ENCODE assay signal across 15 cellular contexts in the genomic region with DNA sequence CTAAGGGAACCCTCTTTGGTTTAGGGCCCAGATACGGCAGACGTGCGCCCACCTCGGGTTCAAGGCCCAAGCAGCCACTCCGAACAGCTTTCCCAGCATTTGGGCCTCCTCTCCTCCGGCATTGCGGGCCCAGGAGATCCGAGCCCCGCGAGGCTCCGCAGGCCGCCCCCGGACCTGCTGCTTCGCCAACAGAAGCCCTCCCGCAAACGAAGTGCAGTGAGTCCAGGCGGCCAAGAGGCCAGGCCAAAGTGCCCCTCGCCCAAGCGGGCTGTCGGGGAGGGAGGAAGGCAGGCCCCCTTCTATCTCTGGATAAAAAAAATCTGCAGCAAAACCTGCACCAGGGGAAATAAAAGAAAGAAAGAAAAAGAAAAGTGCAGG. TPM values are rescaled to one million over a fixed set of nuclear protein-coding genes. Genes with fewer than 3 reads are reported as not detected.
A peak's percentile ranks its signal among the peaks of the same experiment; 100 is the strongest.
DNase-seq lines count a peak whose midpoint lies in the region; ATAC-seq, FAIRE-seq and TF ChIP-seq lines count a peak whose summit lies in the region.
"Had no signal": no experiment of that assay in that cellular context is flagged by ENCODE, and none has a peak within 500 bp of the region (broad histone marks: within the 10 kb centered on the region; RNA-seq: fewer than 3 reads in every experiment).

No MANE protein-coding gene starts in this region.

- H3K27me3 Mint-ChIP-seq in neural crest cell (ENCODE audit: low read depth): peaks cover 99% of the 10 kb centered on the region
- peaks cover 86% of the 10 kb centered on the region for H3K27me3 Mint-ChIP-seq in activated CD8-positive, alpha-beta T cell treated with anti-CD3 and anti-CD28 coated beads for 36 hours

- peak overlapping the region; percentile 25; the same call in 1 of the 2 replicates for H3K18ac ChIP-seq in H1 (ENCODE audit: extremely low read depth, low read length)

- no peak overlapping the region for H4K91ac ChIP-seq in H1 (replicated peaks; ENCODE audit: insufficient read length, low read length)

- H2BK15ac ChIP-seq in H1 (ENCODE audit: low read length): no peak overlapping the region

- POLR2A ChIA-PET in H1 (lab: Charles Lee; ENCODE audit: partially characterized antibody): interaction anchor here (2.1 kb wide), 1 partner anchor 17 kb away, joined by 7 read pairs; no protein-coding TSS in a partner anchor
- POLR2A ChIA-PET in activated CD8-positive, alpha-beta T cell treated with anti-CD3 and anti-CD28 coated beads for 36 hours (lab: Charles Lee): no interaction called here

- H2BK20ac ChIP-seq in H1 (ENCODE audit: low read length): peak overlapping the region; percentile 90; the same call in 1 of the 2 replicates

- H3K79me2 ChIP-seq in H1 (ENCODE audit: control insufficient read depth in 1 of 2, insufficient read depth in 2 of 2, low read length in 2 of 2): no peaks in the 10 kb centered on the region

- TF ChIP-seq CTCF in left ventricle myocardium inferior (IDR thresholded peaks at IDR 0.05; ENCODE audit: borderline replicate concordance) (no peak), H1 (IDR thresholded peaks at IDR 0.05; ENCODE audit: control extremely low read depth in 1 of 3, insufficient read depth in 1 of 3, low read depth in 1 of 3, low read length in 3 of 3) (no peak), neural crest cell (conservative IDR thresholded peaks at IDR 0.05) (no peak)
- no peak for TF ChIP-seq CTCF in activated CD8-positive, alpha-beta T cell treated with anti-CD3 and anti-CD28 coated beads for 36 hours (IDR thresholded peaks at IDR 0.05)

- no peaks in the 10 kb centered on the region for H3K79me1 ChIP-seq in H1 (ENCODE audit: low read depth, low read length)

- intact Hi-C loops in left ventricle myocardium inferior (cut with micrococcal nuclease): no loop called here
- intact Hi-C loops in right cardiac atrium (cut with DNase I): no loop called here
- intact Hi-C loops in activated CD8-positive, alpha-beta T cell treated with anti-CD3 and anti-CD28 coated beads for 36 hours (cut with micrococcal nuclease): no loop called here

- H4K8ac ChIP-seq in H1 (ENCODE audit: extremely low read depth, insufficient read depth, low read length): peak overlapping the region; percentile 78; the same call in 1 of the 2 replicates

- no peak overlapping the region for H3K9ac ChIP-seq in H1 (replicated peaks in 1 of 4; ENCODE audit: extremely low read depth in 1 of 4, low read depth in 3 of 4, low read length in 3 of 4)

- H3K4me1 Mint-ChIP-seq in neural crest cell: peaks cover 20% of the 10 kb centered on the region
- peaks cover 11% of the 10 kb centered on the region for H3K4me1 Mint-ChIP-seq in activated CD8-positive, alpha-beta T cell treated with anti-CD3 and anti-CD28 coated beads for 36 hours (ENCODE audit: low read depth)

- H3K9me3 ChIP-seq in left ventricle myocardium inferior (replicated peaks) (no peaks in the 10 kb centered on the region), right cardiac atrium (ENCODE audit: control insufficient read depth, low read length) (no peaks in the 10 kb centered on the region), H1 (ENCODE audit: insufficient read depth in 2 of 2, low read depth in 1 of 2, low read length in 1 of 2) (no peaks in the 10 kb centered on the region; a peak in 1 of 4 replicates)

- H2BK120ac ChIP-seq in H1 (replicated peaks; ENCODE audit: low read depth, low read length): no peak overlapping the region

- H2BK12ac ChIP-seq in H1 (ENCODE audit: low read depth, low read length): 0 out of 2 replicates have a peak overlapping the region, but pooled peaks have one; percentile 17

- H3K27ac ChIP-seq in left ventricle myocardium inferior (replicated peaks) (no peak overlapping the region), right cardiac atrium (ENCODE audit: low read length) (no peak overlapping the region), H1 (ENCODE audit: low read depth, low read length) (no peak overlapping the region)

- H3K36me3 ChIP-seq in left ventricle myocardium inferior (no peaks in the 10 kb centered on the region), H1 (ENCODE audit: control insufficient read depth in 2 of 4, insufficient read depth in 4 of 4, low read length in 3 of 4) (peaks cover 0 to 10% (median 0%) of the 10 kb centered on the region in 4 experiments; a peak in 1 of 8 replicates)

- H3K4me3 ChIP-seq in left ventricle myocardium inferior (peak overlapping the region; percentile 60), right cardiac atrium (ENCODE audit: low read length) (no peak overlapping the region), H1 (ENCODE audit: extremely low read depth in 1 of 4, insufficient read depth in 2 of 4, low read depth in 3 of 4, low read length in 4 of 4) (peak overlapping the region in 1 of 4 experiments; percentile 45; a peak in 1 of 8 replicates)

- H3K4me3 Mint-ChIP-seq in neural crest cell: peak overlapping the region; percentile 70
- H3K4me3 Mint-ChIP-seq in activated CD8-positive, alpha-beta T cell treated with anti-CD3 and anti-CD28 coated beads for 36 hours: no peak overlapping the region

- H4K20me1 ChIP-seq in H1 (replicated peaks in 1 of 2; ENCODE audit: control insufficient read depth in 1 of 2, insufficient read depth in 2 of 2, low read length in 2 of 2): peaks cover 22 to 23% of the 10 kb centered on the region in 2 experiments

- H3K23ac ChIP-seq in H1 (ENCODE audit: insufficient read length): no peak overlapping the region

- ATAC-seq in right cardiac atrium: no peak
- no peak for ATAC-seq in activated CD8-positive, alpha-beta T cell treated with anti-CD3 and anti-CD28 coated beads for 36 hours

- no peak for TF ChIP-seq EP300 in H1 (IDR thresholded peaks at IDR 0.05; ENCODE audit: borderline replicate concordance in 1 of 2, low read depth in 2 of 2, low read length in 2 of 2)

- no peak overlapping the region; a peak in 1 of 4 replicates for H3K4me2 ChIP-seq in H1 (ENCODE audit: insufficient read depth in 1 of 2, low read depth in 2 of 2, low read length in 2 of 2)

- no peak overlapping the region for H3K14ac ChIP-seq in H1 (ENCODE audit: insufficient read length)

- peaks cover 4% of the 10 kb centered on the region for H3K36me3 Mint-ChIP-seq in neural crest cell (ENCODE audit: low read depth)
- no peaks in the 10 kb centered on the region for H3K36me3 Mint-ChIP-seq in activated CD8-positive, alpha-beta T cell treated with anti-CD3 and anti-CD28 coated beads for 36 hours (ENCODE audit: low read depth)

- CTCF ChIA-PET in H1 (lab: Charles Lee; ENCODE audit: partially characterized antibody): interaction anchor here (0.9 to 8.6 kb wide), 2 partner anchors 14 to 16 kb away, joined by 3 to 84 read pairs; no protein-coding TSS in a partner anchor
- CTCF ChIA-PET in activated CD8-positive, alpha-beta T cell treated with anti-CD3 and anti-CD28 coated beads for 36 hours (lab: Charles Lee): no interaction called here

- H3K4ac ChIP-seq in H1 (replicated peaks; ENCODE audit: insufficient read length, low read depth, low read length): no peak overlapping the region

- H2AFZ ChIP-seq in H1 (ENCODE audit: low read length): no peak overlapping the region

- H2AK5ac ChIP-seq in H1 (ENCODE audit: low read depth, low read length): no peak overlapping the region

- DNase-seq in left ventricle myocardium inferior (no peak), right cardiac atrium (no peak), H1 (ENCODE audit: low read depth in 1 of 2, low spot score in 2 of 2) (no peak), neural crest cell (ENCODE audit: low read depth, low spot score) (no peak), DMS153 (lab: John Stamatoyannopoulos, UW) (no peak), KG1 (lab: John Stamatoyannopoulos, UW) (no peak), NK-92 (lab: John Stamatoyannopoulos, UW; ENCODE audit: unreplicated experiment) (no peak)
- DNase-seq in activated CD8-positive, alpha-beta T cell treated with anti-CD3 and anti-CD28 coated beads for 36 hours: no peak
- DNase-seq: AML-193; DMS53; NCI-H2171; stimulated activated CD4-positive, alpha-beta T cell treated with anti-CD3 and anti-CD28 coated beads, Interleukin-4, amount 100 ng/mL, for 24 hours had no signal

- no peak overlapping the region for H3K27ac Mint-ChIP-seq in neural crest cell (ENCODE audit: unreplicated experiment)
- no peak overlapping the region for H3K27ac Mint-ChIP-seq in activated CD8-positive, alpha-beta T cell treated with anti-CD3 and anti-CD28 coated beads for 36 hours
- H3K27ac Mint-ChIP-seq: activated naive CD8-positive, alpha-beta T cell treated with anti-CD3 and anti-CD28 coated beads, Interleukin-2, amount 10 ng/mL, durations not matched to agents 7 days and 5 days had no signal

- H3K4me1 ChIP-seq in left ventricle myocardium inferior (peaks cover 36% of the 10 kb centered on the region), right cardiac atrium (ENCODE audit: control insufficient read depth, insufficient read depth, low read length) (peaks cover 4% of the 10 kb centered on the region), H1 (replicated peaks in 1 of 4; ENCODE audit: control insufficient read depth in 3 of 4, insufficient read depth in 4 of 4, low read length in 3 of 4) (peaks cover 8 to 41% (median 30%) of the 10 kb centered on the region in 4 experiments)

- 24% methylated on average over 20 of the region's 20 CpGs for WGBS in right cardiac atrium
- WGBS in H1 (ENCODE audit: extremely low coverage in 1 of 2, insufficient coverage in 1 of 2, insufficient read length in 1 of 2, insufficient replicate concordance in 2 of 2, low coverage in 1 of 2, low lambda C conversion rate in 2 of 2, missing lambda C conversion rate in 1 of 2), 2 experiments: 6% methylated on average over 20 of the region's 20 CpGs; no CpG with 5 or more reads in 1 of the 2 experiments

- TF ChIP-seq RAD21 in H1 (IDR thresholded peaks at IDR 0.05 in 1 of 2, conservative IDR thresholded peaks at IDR 0.05 in 1 of 2; ENCODE audit: low read depth in 2 of 2, low read length in 2 of 2): no peak

- no peak overlapping the region for H3K56ac ChIP-seq in H1 (replicated peaks; ENCODE audit: insufficient read length, low read depth, low read length)

- no peaks in the 10 kb centered on the region for H3K9me3 Mint-ChIP-seq in neural crest cell
- H3K9me3 Mint-ChIP-seq in activated CD8-positive, alpha-beta T cell treated with anti-CD3 and anti-CD28 coated beads for 36 hours: no peaks in the 10 kb centered on the region
- H3K9me3 Mint-ChIP-seq: activated naive CD8-positive, alpha-beta T cell treated with anti-CD3 and anti-CD28 coated beads, Interleukin-2, amount 10 ng/mL, durations not matched to agents 7 days and 5 days had no signal

- H4K5ac ChIP-seq in H1 (ENCODE audit: insufficient read length, low read depth, low read length): no peak overlapping the region

- H2BK5ac ChIP-seq in H1 (ENCODE audit: low read depth, low read length): no peak overlapping the region

- peaks cover 100% of the 10 kb centered on the region for H3K27me3 ChIP-seq in left ventricle myocardium inferior (ENCODE audit: low read depth)
- no peaks in the 10 kb centered on the region for H3K27me3 ChIP-seq in right cardiac atrium (ENCODE audit: control insufficient read depth, insufficient read depth)
- peaks cover 98 to 100% (median 100%) of the 10 kb centered on the region in 4 experiments for H3K27me3 ChIP-seq in H1 (replicated peaks in 1 of 4; ENCODE audit: control insufficient read depth in 3 of 4, extremely low read depth in 1 of 4, insufficient read depth in 3 of 4, low read length in 3 of 4)

- no peak for TF ChIP-seq POLR2A in H1 (IDR thresholded peaks at IDR 0.05; ENCODE audit: control extremely low read depth in 1 of 2, low read depth in 2 of 2, low read length in 2 of 2)

- no peak for FAIRE-seq in H1 (lab: Jason Lieb, UNC)
- FAIRE-seq: H54, TTC549 had no signal

- peaks cover 11% of the 10 kb centered on the region for H3K23me2 ChIP-seq in H1 (ENCODE audit: low read depth, low read length)

RNA-seq across cellular contexts. Expression of gene EN1, which starts 6.0 kb away (rescaled TPM):
- total RNA-seq in left ventricle myocardium inferior (not detected), right cardiac atrium (not detected), neural crest cell (12.6 and 13.9 TPM in 2 replicates)
- polyA plus RNA-seq in right cardiac atrium (not detected), H1 (2011; rRNA removed) (not detected in 2 replicates)
- total RNA-seq in H1 (2021; fragmentation: NEBNext Ultra II Directional; extraction: Animal tissue kit (Norgen Biotek cat#: 25700)): not detected in 2 replicates
- polyA plus RNA-seq in H1 (2011; cell fraction: cytosol; rRNA removed): not detected
- polyA plus RNA-seq in H1 (2011; cell fraction: nucleus; rRNA removed): not detected
- 0.48 TPM in 1 of 4 replicates, not detected in the others for polyA plus RNA-seq in H1 (2012, experiment 1 of 2)
- polyA plus RNA-seq in H1 (2012, experiment 2 of 2): not detected
- not detected for polyA plus RNA-seq in H1 (2013, experiment 1 of 2)
- 0.04 TPM for polyA plus RNA-seq in H1 (2013, experiment 2 of 2)
- polyA minus RNA-seq in H1 (2011; rRNA and poly(A)+ RNA removed): not detected in 2 replicates
- polyA minus RNA-seq in H1 (2011; cell fraction: cytosol; rRNA and poly(A)+ RNA removed): not detected
- not detected for polyA minus RNA-seq in H1 (2011; cell fraction: nucleus; rRNA and poly(A)+ RNA removed)
- total RNA-seq in activated CD8-positive, alpha-beta T cell treated with anti-CD3 and anti-CD28 coated beads for 36 hours: not detected
- total RNA-seq: activated naive CD8-positive, alpha-beta T cell treated with anti-CD3 and anti-CD28 coated beads, Interleukin-2, amount 10 ng/mL, durations not matched to agents 7 days and 5 days had no signal

Comparison
In these comparisons a context has a peak if more than half of its experiments do, and no peak if none do; other contexts are left out.
1. RNA of gene EN1, which starts 6.0 kb away (total RNA-seq): 12.6 to 13.9 TPM in neural crest cell; not detected in left ventricle myocardium inferior (single experiment), not detected in right cardiac atrium, not detected in H1 and not detected in activated CD8-positive, alpha-beta T cell treated with anti-CD3 and anti-CD28 coated beads for 36 hours; every median in the first group is over 10 times any median in the second.